In the genomic region with DNA sequence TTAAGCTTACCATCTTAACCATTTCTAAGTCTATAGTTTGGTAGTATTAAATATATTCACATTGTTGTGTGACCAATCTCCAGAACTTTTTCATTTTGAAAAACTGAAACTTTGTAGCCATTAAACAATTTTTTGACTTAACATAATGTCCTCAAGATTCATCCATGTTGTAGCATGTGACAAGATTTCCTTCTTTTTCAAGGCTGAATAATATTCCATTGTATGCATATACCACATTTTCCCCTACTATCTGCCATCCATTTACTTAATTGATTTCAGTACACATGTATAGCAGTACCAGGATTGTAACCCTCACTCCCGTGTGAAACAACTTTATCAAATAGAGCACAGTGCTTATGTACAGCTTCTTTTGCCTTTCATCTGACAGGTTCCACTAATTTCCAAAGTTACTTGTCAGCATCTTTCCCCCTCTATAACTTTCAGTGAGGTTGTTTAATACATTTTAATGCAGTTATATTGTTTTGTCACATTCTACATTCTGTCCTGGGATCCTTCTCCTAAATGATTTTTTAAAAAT, we compare ENCODE assay signal across 16 cellular contexts.
DNase-seq lines count a peak whose midpoint lies in the region; ATAC-seq lines count a peak whose summit lies in the region.
"Had no signal": no experiment of that assay in that cellular context is flagged by ENCODE, and none has a peak within 500 bp of the region (broad histone marks: within the 10 kb centered on the region; RNA-seq: fewer than 3 reads in every experiment).

No MANE protein-coding gene starts in this region.

- H3K36me3 Mint-ChIP-seq in activated naive CD4-positive, alpha-beta T cell treated with anti-CD3 and anti-CD28 coated beads, Interleukin-2, amount 50 U/mL, for 24 hours: peaks cover 5% of the 10 kb centered on the region
- no peaks in the 10 kb centered on the region for H3K36me3 Mint-ChIP-seq in stimulated activated naive CD8-positive, alpha-beta T cell treated with anti-CD3 and anti-CD28 coated beads, Interleukin-15, Interleukin-2, amounts not matched to agents 100 ng/mL and 50 ng/mL, for 24 hours (ENCODE audit: low read depth)
- H3K36me3 Mint-ChIP-seq in activated naive CD8-positive, alpha-beta T cell treated with anti-CD3 and anti-CD28 coated beads, Interleukin-2, amount 50 U/mL, for 24 hours (ENCODE audit: low read depth): peaks cover 8% of the 10 kb centered on the region

- DNase-seq in activated naive CD4-positive, alpha-beta T cell treated with anti-CD3 and anti-CD28 coated beads, Interleukin-2, amount 50 U/mL, for 16 hours: no peak
- DNase-seq in stimulated activated naive CD8-positive, alpha-beta T cell treated with anti-CD3 and anti-CD28 coated beads, Interleukin-15, Interleukin-2, amounts not matched to agents 100 U/mL and 50 U/mL, for 24 hours: no peak
- no peak for DNase-seq in activated naive CD8-positive, alpha-beta T cell treated with anti-CD3 and anti-CD28 coated beads, Interleukin-2, amount 50 U/mL, for 24 hours
- DNase-seq: C1 segment of cervical spinal cord; Calu3; CD4-positive, alpha-beta memory T cell; COR-L47; DMS53; DND-41; GM23248; H7; HCEC 1CT had no signal

- no peaks in the 10 kb centered on the region for H3K27me3 Mint-ChIP-seq in activated naive CD4-positive, alpha-beta T cell treated with anti-CD3 and anti-CD28 coated beads, Interleukin-2, amount 50 U/mL, for 24 hours
- peaks cover 6% of the 10 kb centered on the region for H3K27me3 Mint-ChIP-seq in stimulated activated naive CD8-positive, alpha-beta T cell treated with anti-CD3 and anti-CD28 coated beads, Interleukin-15, Interleukin-2, amounts not matched to agents 100 ng/mL and 50 ng/mL, for 24 hours
- peaks cover 5% of the 10 kb centered on the region for H3K27me3 Mint-ChIP-seq in activated naive CD8-positive, alpha-beta T cell treated with anti-CD3 and anti-CD28 coated beads, Interleukin-2, amount 50 U/mL, for 24 hours
- H3K27me3 Mint-ChIP-seq: CD4-positive, alpha-beta memory T cell had no signal

- H3K27ac Mint-ChIP-seq in activated naive CD4-positive, alpha-beta T cell treated with anti-CD3 and anti-CD28 coated beads, Interleukin-2, amount 50 U/mL, for 24 hours: peak overlapping the region; percentile 74
- peak overlapping the region; percentile 6 for H3K27ac Mint-ChIP-seq in stimulated activated naive CD8-positive, alpha-beta T cell treated with anti-CD3 and anti-CD28 coated beads, Interleukin-15, Interleukin-2, amounts not matched to agents 100 ng/mL and 50 ng/mL, for 24 hours
- peak overlapping the region; percentile 30 for H3K27ac Mint-ChIP-seq in activated naive CD8-positive, alpha-beta T cell treated with anti-CD3 and anti-CD28 coated beads, Interleukin-2, amount 50 U/mL, for 24 hours

- H3K9me3 Mint-ChIP-seq in activated naive CD4-positive, alpha-beta T cell treated with anti-CD3 and anti-CD28 coated beads, Interleukin-2, amount 50 U/mL, for 24 hours: no peaks in the 10 kb centered on the region
- no peaks in the 10 kb centered on the region for H3K9me3 Mint-ChIP-seq in stimulated activated naive CD8-positive, alpha-beta T cell treated with anti-CD3 and anti-CD28 coated beads, Interleukin-15, Interleukin-2, amounts not matched to agents 100 ng/mL and 50 ng/mL, for 24 hours
- H3K9me3 Mint-ChIP-seq in activated naive CD8-positive, alpha-beta T cell treated with anti-CD3 and anti-CD28 coated beads, Interleukin-2, amount 50 U/mL, for 24 hours: peaks cover 5% of the 10 kb centered on the region

- no peak for ATAC-seq in stimulated activated naive CD8-positive, alpha-beta T cell treated with anti-CD3 and anti-CD28 coated beads, Interleukin-15, Interleukin-2, amounts not matched to agents 100 U/mL and 50 U/mL, for 24 hours
- ATAC-seq in activated naive CD8-positive, alpha-beta T cell treated with anti-CD3 and anti-CD28 coated beads, Interleukin-2, amount 50 U/mL, for 24 hours: no peak
- ATAC-seq in HG02852 (IDR thresholded peaks at IDR 0.05; ENCODE audit: unreplicated experiment): no peak
- ATAC-seq in GM18498 (IDR thresholded peaks at IDR 0.05; ENCODE audit: unreplicated experiment): no peak

- peaks cover 54% of the 10 kb centered on the region for H3K4me1 Mint-ChIP-seq in activated naive CD4-positive, alpha-beta T cell treated with anti-CD3 and anti-CD28 coated beads, Interleukin-2, amount 50 U/mL, for 24 hours
- H3K4me1 Mint-ChIP-seq in stimulated activated naive CD8-positive, alpha-beta T cell treated with anti-CD3 and anti-CD28 coated beads, Interleukin-15, Interleukin-2, amounts not matched to agents 100 ng/mL and 50 ng/mL, for 24 hours (ENCODE audit: low read depth): peaks cover 62% of the 10 kb centered on the region
- peaks cover 64% of the 10 kb centered on the region for H3K4me1 Mint-ChIP-seq in activated naive CD8-positive, alpha-beta T cell treated with anti-CD3 and anti-CD28 coated beads, Interleukin-2, amount 50 U/mL, for 24 hours

- H3K4me3 Mint-ChIP-seq in activated naive CD4-positive, alpha-beta T cell treated with anti-CD3 and anti-CD28 coated beads, Interleukin-2, amount 50 U/mL, for 24 hours: no peak overlapping the region
- no peak overlapping the region for H3K4me3 Mint-ChIP-seq in stimulated activated naive CD8-positive, alpha-beta T cell treated with anti-CD3 and anti-CD28 coated beads, Interleukin-15, Interleukin-2, amounts not matched to agents 100 ng/mL and 50 ng/mL, for 24 hours
- H3K4me3 Mint-ChIP-seq in activated naive CD8-positive, alpha-beta T cell treated with anti-CD3 and anti-CD28 coated beads, Interleukin-2, amount 50 U/mL, for 24 hours: no peak overlapping the region
- H3K4me3 Mint-ChIP-seq: CD4-positive, alpha-beta memory T cell had no signal

Comparison
In these comparisons a context has a peak if more than half of its experiments do, and no peak if none do; other contexts are left out.
1. H3K27ac Mint-ChIP-seq: peak in every context shown above with its lines; median percentile 74 in activated naive CD4-positive, alpha-beta T cell treated with anti-CD3 and anti-CD28 coated beads, Interleukin-2, amount 50 U/mL, for 24 hours; 30 in activated naive CD8-positive, alpha-beta T cell treated with anti-CD3 and anti-CD28 coated beads, Interleukin-2, amount 50 U/mL, for 24 hours; 6 in stimulated activated naive CD8-positive, alpha-beta T cell treated with anti-CD3 and anti-CD28 coated beads, Interleukin-15, Interleukin-2, amounts not matched to agents 100 ng/mL and 50 ng/mL, for 24 hours.